Comparison of ENCODE assay signal across 2 cellular contexts in genomic region chr4:38174811-38175210, GRCh38.
TF ChIP-seq lines count a peak whose summit lies in the region.

No MANE protein-coding gene starts in this region.

TF ChIP-seq in IMR-90, 13 proteins besides CTCF, POLR2A, EP300 and RAD21:
- TF ChIP-seq MXI1 (IDR thresholded peaks at IDR 0.05; ENCODE audit: borderline replicate concordance, low read depth, low read length) (no peak), MAZ (IDR thresholded peaks at IDR 0.05; ENCODE audit: borderline replicate concordance, low read depth, low read length) (no peak), RCOR1 (IDR thresholded peaks at IDR 0.05; ENCODE audit: insufficient replicate concordance, low read length) (no peak), CEBPB (IDR thresholded peaks at IDR 0.05; ENCODE audit: low read depth, low read length) (no peak), BHLHE40 (IDR thresholded peaks at IDR 0.05; ENCODE audit: low read depth, low read length) (no peak), FOS (IDR thresholded peaks at IDR 0.05; ENCODE audit: low read depth, low read length) (no peak), MAFK (IDR thresholded peaks at IDR 0.05; ENCODE audit: low read depth, low read length) (no peak), SMC3 (IDR thresholded peaks at IDR 0.05; ENCODE audit: low read depth, low read length) (no peak), RFX5 (IDR thresholded peaks at IDR 0.05; ENCODE audit: low read depth, low read length) (no peak), CHD1 (IDR thresholded peaks at IDR 0.05; ENCODE audit: low read depth, low read length) (no peak), NFE2L2 (IDR thresholded peaks at IDR 0.05; ENCODE audit: low read depth, low read length) (no peak)
- TF ChIP-seq, protein P1, sequence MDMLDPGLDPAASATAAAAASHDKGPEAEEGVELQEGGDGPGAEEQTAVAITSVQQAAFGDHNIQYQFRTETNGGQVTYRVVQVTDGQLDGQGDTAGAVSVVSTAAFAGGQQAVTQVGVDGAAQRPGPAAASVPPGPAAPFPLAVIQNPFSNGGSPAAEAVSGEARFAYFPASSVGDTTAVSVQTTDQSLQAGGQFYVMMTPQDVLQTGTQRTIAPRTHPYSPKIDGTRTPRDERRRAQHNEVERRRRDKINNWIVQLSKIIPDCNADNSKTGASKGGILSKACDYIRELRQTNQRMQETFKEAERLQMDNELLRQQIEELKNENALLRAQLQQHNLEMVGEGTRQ (IDR thresholded peaks at IDR 0.05; ENCODE audit: low read depth, low read length) = no peak
- TF ChIP-seq, protein P2, sequence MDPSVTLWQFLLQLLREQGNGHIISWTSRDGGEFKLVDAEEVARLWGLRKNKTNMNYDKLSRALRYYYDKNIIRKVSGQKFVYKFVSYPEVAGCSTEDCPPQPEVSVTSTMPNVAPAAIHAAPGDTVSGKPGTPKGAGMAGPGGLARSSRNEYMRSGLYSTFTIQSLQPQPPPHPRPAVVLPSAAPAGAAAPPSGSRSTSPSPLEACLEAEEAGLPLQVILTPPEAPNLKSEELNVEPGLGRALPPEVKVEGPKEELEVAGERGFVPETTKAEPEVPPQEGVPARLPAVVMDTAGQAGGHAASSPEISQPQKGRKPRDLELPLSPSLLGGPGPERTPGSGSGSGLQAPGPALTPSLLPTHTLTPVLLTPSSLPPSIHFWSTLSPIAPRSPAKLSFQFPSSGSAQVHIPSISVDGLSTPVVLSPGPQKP (IDR thresholded peaks at IDR 0.05; ENCODE audit: borderline replicate concordance, low read depth, low read length) = no peak

TF ChIP-seq in endothelial cell of umbilical vein, 7 proteins besides CTCF, POLR2A, EP300 and RAD21:
- TF ChIP-seq GATA2 (IDR thresholded peaks at IDR 0.05; ENCODE audit: insufficient read depth, insufficient read length, low read depth, low read length) (no peak), POLR2AphosphoS5 (IDR thresholded peaks at IDR 0.05; ENCODE audit: insufficient read depth, low read depth, low read length) (no peak), FOS (IDR thresholded peaks at IDR 0.05; ENCODE audit: borderline replicate concordance, insufficient read depth, low read length) (no peak), JUN (IDR thresholded peaks at IDR 0.05; ENCODE audit: borderline replicate concordance, insufficient read depth, insufficient read length, low read depth) (no peak), MYC (IDR thresholded peaks at IDR 0.05; ENCODE audit: low read depth, low read length) (no peak)
- TF ChIP-seq, protein P3, sequence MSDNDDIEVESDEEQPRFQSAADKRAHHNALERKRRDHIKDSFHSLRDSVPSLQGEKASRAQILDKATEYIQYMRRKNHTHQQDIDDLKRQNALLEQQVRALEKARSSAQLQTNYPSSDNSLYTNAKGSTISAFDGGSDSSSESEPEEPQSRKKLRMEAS (IDR thresholded peaks at IDR 0.05; ENCODE audit: insufficient read depth, insufficient read length) = no peak
